Comparison of ENCODE assay signal across 23 cellular contexts in genomic region chr4:84158670-84159069, GRCh38.
DNase-seq lines count a peak whose midpoint lies in the region; ATAC-seq, FAIRE-seq and TF ChIP-seq lines count a peak whose summit lies in the region.
"Had no signal": no experiment of that assay in that cellular context is flagged by ENCODE, and none has a peak within 500 bp of the region (broad histone marks: within the 10 kb centered on the region; RNA-seq: fewer than 3 reads in every experiment).

No MANE protein-coding gene starts in this region.

- peak in 3 of 4 donors; percentile 34 to 67 (median 64) for ATAC-seq in pancreas
- no peak for ATAC-seq in GM18870 (IDR thresholded peaks at IDR 0.05; ENCODE audit: unreplicated experiment)
- ATAC-seq: GM23338, HCT116 had no signal

- H3K4me3 ChIP-seq in esophagus muscularis mucosa (no peak overlapping the region), pancreas (no peak overlapping the region), dorsolateral prefrontal cortex (no peak overlapping the region)
- H3K4me3 ChIP-seq: BLaER1 treated with 17β-estradiol and CSF1 and Interleukin-3, amounts not matched to agents 10 nM and 100 nM; GM23338 had no signal

- H3K4me1 ChIP-seq in esophagus muscularis mucosa: peaks cover 0 to 64% (median 41%) of the 10 kb centered on the region in 4 donors
- no peaks in the 10 kb centered on the region for H3K4me1 ChIP-seq in pancreas
- H3K4me1 ChIP-seq: BE2C; BLaER1 treated with 17β-estradiol and CSF1 and Interleukin-3, amounts not matched to agents 10 nM and 100 nM had no signal

- no peaks in the 10 kb centered on the region for H3K36me3 ChIP-seq in esophagus muscularis mucosa
- no peaks in the 10 kb centered on the region for H3K36me3 ChIP-seq in pancreas
- H3K36me3 ChIP-seq: BE2C; BLaER1 treated with 17β-estradiol and CSF1 and Interleukin-3, amounts not matched to agents 10 nM and 100 nM had no signal

- TF ChIP-seq CTCF in esophagus muscularis mucosa (IDR thresholded peaks at IDR 0.05) (no peak), pancreas (IDR thresholded peaks at IDR 0.05) (no peak), dorsolateral prefrontal cortex (IDR thresholded peaks at IDR 0.05 in 54 of 56, conservative IDR thresholded peaks at IDR 0.05 in 2 of 56; ENCODE audit: low read depth in 1 of 56, partially characterized antibody in 56 of 56) (no peak)

- H3K27me3 ChIP-seq in esophagus muscularis mucosa (no peaks in the 10 kb centered on the region), pancreas (no peaks in the 10 kb centered on the region), dorsolateral prefrontal cortex (peaks cover 0 to 48% (median 12%) of the 10 kb centered on the region in 45 donors)
- H3K27me3 ChIP-seq: BE2C; BLaER1 treated with 17β-estradiol and CSF1 and Interleukin-3, amounts not matched to agents 10 nM and 100 nM had no signal

- H3K27ac ChIP-seq in esophagus muscularis mucosa (replicated peaks in 1 of 4) (peak overlapping the region; percentile 42 to 71 (median 62)), pancreas (no peak overlapping the region), dorsolateral prefrontal cortex (no peak overlapping the region)
- H3K27ac ChIP-seq: 22Rv1; BLaER1 treated with 17β-estradiol and CSF1 and Interleukin-3, amounts not matched to agents 10 nM and 100 nM had no signal

- peak; percentile 95 for FAIRE-seq in islet of Langerhans (lab: Jason Lieb, UNC)
- no peak for FAIRE-seq in pancreas (lab: Jason Lieb, UNC)
- FAIRE-seq: A204.1, G401.6, GM12892 had no signal

- TF ChIP-seq POLR2A in esophagus muscularis mucosa (IDR thresholded peaks at IDR 0.05; ENCODE audit: low read depth): no peak

- H3K9me3 ChIP-seq in esophagus muscularis mucosa (no peaks in the 10 kb centered on the region), pancreas (no peaks in the 10 kb centered on the region)
- H3K9me3 ChIP-seq: BE2C; BLaER1 treated with 17β-estradiol and CSF1 and Interleukin-3, amounts not matched to agents 10 nM and 100 nM had no signal

- intact Hi-C loops in esophagus muscularis mucosa (cut with DNase I): loop anchor here (5.0 kb wide), 1 partner anchor 74 kb away; no protein-coding TSS in a partner anchor
- intact Hi-C loops in pancreas (cut with DNase I): no loop called here
- intact Hi-C loops in dorsolateral prefrontal cortex (cut with DNase I): no loop called here

- 56% methylated on average over 5 of the region's 5 CpGs for whole genome bisulfite sequencing in esophagus muscularis mucosa
- 12 to 15% methylated on average over 5 of the region's 5 CpGs for WGBS in pancreas, 2 donors

- TF ChIP-seq EP300 in esophagus muscularis mucosa (IDR thresholded peaks at IDR 0.05): no peak

- DNase-seq in HT-29 (ENCODE audit: low spot score) (peak; percentile 7), esophagus muscularis mucosa (ENCODE audit: extremely low spot score) (no peak), pancreas (no peak), dorsolateral prefrontal cortex (no peak), T-helper 2 cell (no peak), DMS79 treated with DMSO at 0.1 percent for 48 hours (lab: John Stamatoyannopoulos, UW) (no peak)
- DNase-seq: AML-193; BE2C; Calu3; CD4-positive, alpha-beta T cell; COR-L47; DMS53; DND-41; H9 had no signal

Comparison
In these comparisons a context has a peak if more than half of its experiments do, and no peak if none do; other contexts are left out.
1. H3K27ac ChIP-seq: peak in esophagus muscularis mucosa (4 of 4); none in pancreas (0 of 4) and dorsolateral prefrontal cortex (0 of 59).